1 cellular context compared by ENCODE assay signal in genomic region chr19:46601318-46602224, GRCh38.
A peak's percentile ranks its signal among the peaks of the same experiment; 100 is the strongest.
TF ChIP-seq lines count a peak whose summit lies in the region.

CALM3 (plus strand) TSS chr19:46601330; CDS start chr19:46601435, 105 bp downstream.

TF ChIP-seq in GM12878, 131 proteins besides CTCF, POLR2A, EP300 and RAD21 (continued from another document and continues in another):
- TF ChIP-seq, protein P1, sequence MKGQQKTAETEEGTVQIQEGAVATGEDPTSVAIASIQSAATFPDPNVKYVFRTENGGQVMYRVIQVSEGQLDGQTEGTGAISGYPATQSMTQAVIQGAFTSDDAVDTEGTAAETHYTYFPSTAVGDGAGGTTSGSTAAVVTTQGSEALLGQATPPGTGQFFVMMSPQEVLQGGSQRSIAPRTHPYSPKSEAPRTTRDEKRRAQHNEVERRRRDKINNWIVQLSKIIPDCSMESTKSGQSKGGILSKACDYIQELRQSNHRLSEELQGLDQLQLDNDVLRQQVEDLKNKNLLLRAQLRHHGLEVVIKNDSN (IDR thresholded peaks at IDR 0.05; ENCODE audit: borderline replicate concordance, extremely low read length, insufficient read depth, low read depth, low read length), result no peak
- TF ChIP-seq TBL1XR1 (IDR thresholded peaks at IDR 0.05; ENCODE audit: low read depth, low read length) (no peak), MAX (IDR thresholded peaks at IDR 0.05; ENCODE audit: low read depth, low read length) (0 out of 2 replicates have a peak, but pooled peaks have one; percentile 0), STAT1 (conservative IDR thresholded peaks at IDR 0.05) (no peak), DPF2 (IDR thresholded peaks at IDR 0.05) (peak; percentile 79), SMAD1 (IDR thresholded peaks at IDR 0.05; ENCODE audit: low read depth, partially characterized antibody) (no peak), ZNF592 (IDR thresholded peaks at IDR 0.05) (no peak), IKZF1 (conservative IDR thresholded peaks at IDR 0.05) (no peak), RFX5 (IDR thresholded peaks at IDR 0.05; ENCODE audit: low read depth, low read length) (no peak), FOS (IDR thresholded peaks at IDR 0.05; ENCODE audit: borderline replicate concordance, extremely low read depth, insufficient read length) (no peak), ATF2 (IDR thresholded peaks at IDR 0.05; ENCODE audit: low read length) (no peak), ESRRA (IDR thresholded peaks at IDR 0.05; ENCODE audit: low read length) (no peak), YBX1 (IDR thresholded peaks at IDR 0.05) (no peak), ZBED1 (IDR thresholded peaks at IDR 0.05; ENCODE audit: borderline replicate concordance) (no peak), SREBF1 (IDR thresholded peaks at IDR 0.05; ENCODE audit: low read length) (no peak), TARDBP (IDR thresholded peaks at IDR 0.05; ENCODE audit: borderline replicate concordance) (no peak), CHD2 (IDR thresholded peaks at IDR 0.05; ENCODE audit: borderline replicate concordance, low read depth, low read length) (no peak), CEBPB (IDR thresholded peaks at IDR 0.05; ENCODE audit: borderline replicate concordance in 1 of 2, low read depth in 2 of 2, low read length in 2 of 2) (no peak), ZSCAN29 (IDR thresholded peaks at IDR 0.05) (no peak), POLR2AphosphoS5 (IDR thresholded peaks at IDR 0.05; ENCODE audit: low read length) (peak; percentile 65; the same call in 1 of the 2 replicates), ZNF207 (IDR thresholded peaks at IDR 0.05; ENCODE audit: borderline replicate concordance) (no peak), MEF2A (IDR thresholded peaks at IDR 0.05; ENCODE audit: insufficient read depth, low read depth, low read length) (no peak), SMAD5 (IDR thresholded peaks at IDR 0.05; ENCODE audit: low read depth) (no peak), RCOR1 (conservative IDR thresholded peaks at IDR 0.05; ENCODE audit: low read depth, low read length) (no peak), REST (IDR thresholded peaks at IDR 0.05; ENCODE audit: low read depth, low read length) (no peak), TCF7 (IDR thresholded peaks at IDR 0.05; ENCODE audit: borderline replicate concordance) (no peak), ZNF622 (IDR thresholded peaks at IDR 0.05) (no peak), SP1 (IDR thresholded peaks at IDR 0.05; ENCODE audit: low read depth, low read length) (no peak), FOXK2 (IDR thresholded peaks at IDR 0.05) (no peak), MYC (IDR thresholded peaks at IDR 0.05; ENCODE audit: insufficient read depth, insufficient read length, insufficient replicate concordance, low read length, severe bottlenecking) (no peak), HDAC2 (IDR thresholded peaks at IDR 0.05) (no peak), RB1 (IDR thresholded peaks at IDR 0.05; ENCODE audit: borderline replicate concordance) (no peak), STAT3 (IDR thresholded peaks at IDR 0.05; ENCODE audit: low read depth, low read length) (no peak), PAX8 (IDR thresholded peaks at IDR 0.05) (no peak), ZNF384 (IDR thresholded peaks at IDR 0.05; ENCODE audit: borderline replicate concordance, low read depth, low read length) (no peak), ZZZ3 (IDR thresholded peaks at IDR 0.05; ENCODE audit: control insufficient read depth, insufficient read length, low read depth) (no peak), RBBP5 (conservative IDR thresholded peaks at IDR 0.05) (no peak), GATAD2B (conservative IDR thresholded peaks at IDR 0.05; ENCODE audit: low read depth) (no peak; the same call in 1 of the 2 replicates)
- TF ChIP-seq, protein P2, sequence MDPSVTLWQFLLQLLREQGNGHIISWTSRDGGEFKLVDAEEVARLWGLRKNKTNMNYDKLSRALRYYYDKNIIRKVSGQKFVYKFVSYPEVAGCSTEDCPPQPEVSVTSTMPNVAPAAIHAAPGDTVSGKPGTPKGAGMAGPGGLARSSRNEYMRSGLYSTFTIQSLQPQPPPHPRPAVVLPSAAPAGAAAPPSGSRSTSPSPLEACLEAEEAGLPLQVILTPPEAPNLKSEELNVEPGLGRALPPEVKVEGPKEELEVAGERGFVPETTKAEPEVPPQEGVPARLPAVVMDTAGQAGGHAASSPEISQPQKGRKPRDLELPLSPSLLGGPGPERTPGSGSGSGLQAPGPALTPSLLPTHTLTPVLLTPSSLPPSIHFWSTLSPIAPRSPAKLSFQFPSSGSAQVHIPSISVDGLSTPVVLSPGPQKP (IDR thresholded peaks at IDR 0.05; ENCODE audit: low read depth, low read length), result no peak
- TF ChIP-seq, protein P3, sequence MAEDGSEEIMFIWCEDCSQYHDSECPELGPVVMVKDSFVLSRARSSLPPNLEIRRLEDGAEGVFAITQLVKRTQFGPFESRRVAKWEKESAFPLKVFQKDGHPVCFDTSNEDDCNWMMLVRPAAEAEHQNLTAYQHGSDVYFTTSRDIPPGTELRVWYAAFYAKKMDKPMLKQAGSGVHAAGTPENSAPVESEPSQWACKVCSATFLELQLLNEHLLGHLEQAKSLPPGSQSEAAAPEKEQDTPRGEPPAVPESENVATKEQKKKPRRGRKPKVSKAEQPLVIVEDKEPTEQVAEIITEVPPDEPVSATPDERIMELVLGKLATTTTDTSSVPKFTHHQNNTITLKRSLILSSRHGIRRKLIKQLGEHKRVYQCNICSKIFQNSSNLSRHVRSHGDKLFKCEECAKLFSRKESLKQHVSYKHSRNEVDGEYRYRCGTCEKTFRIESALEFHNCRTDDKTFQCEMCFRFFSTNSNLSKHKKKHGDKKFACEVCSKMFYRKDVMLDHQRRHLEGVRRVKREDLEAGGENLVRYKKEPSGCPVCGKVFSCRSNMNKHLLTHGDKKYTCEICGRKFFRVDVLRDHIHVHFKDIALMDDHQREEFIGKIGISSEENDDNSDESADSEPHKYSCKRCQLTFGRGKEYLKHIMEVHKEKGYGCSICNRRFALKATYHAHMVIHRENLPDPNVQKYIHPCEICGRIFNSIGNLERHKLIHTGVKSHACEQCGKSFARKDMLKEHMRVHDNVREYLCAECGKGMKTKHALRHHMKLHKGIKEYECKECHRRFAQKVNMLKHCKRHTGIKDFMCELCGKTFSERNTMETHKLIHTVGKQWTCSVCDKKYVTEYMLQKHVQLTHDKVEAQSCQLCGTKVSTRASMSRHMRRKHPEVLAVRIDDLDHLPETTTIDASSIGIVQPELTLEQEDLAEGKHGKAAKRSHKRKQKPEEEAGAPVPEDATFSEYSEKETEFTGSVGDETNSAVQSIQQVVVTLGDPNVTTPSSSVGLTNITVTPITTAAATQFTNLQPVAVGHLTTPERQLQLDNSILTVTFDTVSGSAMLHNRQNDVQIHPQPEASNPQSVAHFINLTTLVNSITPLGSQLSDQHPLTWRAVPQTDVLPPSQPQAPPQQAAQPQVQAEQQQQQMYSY (CRISPR knock-in tag; IDR thresholded peaks at IDR 0.05), result no peak
- TF ChIP-seq, protein P4, sequence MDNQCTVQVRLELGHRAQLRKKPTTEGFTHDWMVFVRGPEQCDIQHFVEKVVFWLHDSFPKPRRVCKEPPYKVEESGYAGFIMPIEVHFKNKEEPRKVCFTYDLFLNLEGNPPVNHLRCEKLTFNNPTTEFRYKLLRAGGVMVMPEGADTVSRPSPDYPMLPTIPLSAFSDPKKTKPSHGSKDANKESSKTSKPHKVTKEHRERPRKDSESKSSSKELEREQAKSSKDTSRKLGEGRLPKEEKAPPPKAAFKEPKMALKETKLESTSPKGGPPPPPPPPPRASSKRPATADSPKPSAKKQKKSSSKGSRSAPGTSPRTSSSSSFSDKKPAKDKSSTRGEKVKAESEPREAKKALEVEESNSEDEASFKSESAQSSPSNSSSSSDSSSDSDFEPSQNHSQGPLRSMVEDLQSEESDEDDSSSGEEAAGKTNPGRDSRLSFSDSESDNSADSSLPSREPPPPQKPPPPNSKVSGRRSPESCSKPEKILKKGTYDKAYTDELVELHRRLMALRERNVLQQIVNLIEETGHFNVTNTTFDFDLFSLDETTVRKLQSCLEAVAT (IDR thresholded peaks at IDR 0.05), result 0 out of 2 replicates have a peak, but pooled peaks have one; percentile 9
- TF ChIP-seq, protein P5, sequence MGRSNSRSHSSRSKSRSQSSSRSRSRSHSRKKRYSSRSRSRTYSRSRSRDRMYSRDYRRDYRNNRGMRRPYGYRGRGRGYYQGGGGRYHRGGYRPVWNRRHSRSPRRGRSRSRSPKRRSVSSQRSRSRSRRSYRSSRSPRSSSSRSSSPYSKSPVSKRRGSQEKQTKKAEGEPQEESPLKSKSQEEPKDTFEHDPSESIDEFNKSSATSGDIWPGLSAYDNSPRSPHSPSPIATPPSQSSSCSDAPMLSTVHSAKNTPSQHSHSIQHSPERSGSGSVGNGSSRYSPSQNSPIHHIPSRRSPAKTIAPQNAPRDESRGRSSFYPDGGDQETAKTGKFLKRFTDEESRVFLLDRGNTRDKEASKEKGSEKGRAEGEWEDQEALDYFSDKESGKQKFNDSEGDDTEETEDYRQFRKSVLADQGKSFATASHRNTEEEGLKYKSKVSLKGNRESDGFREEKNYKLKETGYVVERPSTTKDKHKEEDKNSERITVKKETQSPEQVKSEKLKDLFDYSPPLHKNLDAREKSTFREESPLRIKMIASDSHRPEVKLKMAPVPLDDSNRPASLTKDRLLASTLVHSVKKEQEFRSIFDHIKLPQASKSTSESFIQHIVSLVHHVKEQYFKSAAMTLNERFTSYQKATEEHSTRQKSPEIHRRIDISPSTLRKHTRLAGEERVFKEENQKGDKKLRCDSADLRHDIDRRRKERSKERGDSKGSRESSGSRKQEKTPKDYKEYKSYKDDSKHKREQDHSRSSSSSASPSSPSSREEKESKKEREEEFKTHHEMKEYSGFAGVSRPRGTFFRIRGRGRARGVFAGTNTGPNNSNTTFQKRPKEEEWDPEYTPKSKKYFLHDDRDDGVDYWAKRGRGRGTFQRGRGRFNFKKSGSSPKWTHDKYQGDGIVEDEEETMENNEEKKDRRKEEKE (IDR thresholded peaks at IDR 0.05), result no peak
